In genomic region chr2:171180229-171180937, GRCh38 we compare ENCODE assay signal across 21 cellular contexts. TPM values are rescaled to one million over a fixed set of nuclear protein-coding genes. Genes with fewer than 3 reads are reported as not detected.
DNase-seq lines count a peak whose midpoint lies in the region; ATAC-seq, FAIRE-seq and TF ChIP-seq lines count a peak whose summit lies in the region.
"Had no signal": no experiment of that assay in that cellular context is flagged by ENCODE, and none has a peak within 500 bp of the region (broad histone marks: within the 10 kb centered on the region; RNA-seq: fewer than 3 reads in every experiment).

No MANE protein-coding gene starts in this region.

- no peak overlapping the region for H3K4me3 ChIP-seq in WERI-Rb-1 (ENCODE audit: low read depth, low read length)
- H3K4me3 ChIP-seq: colonic mucosa, thoracic aorta, vagina had no signal

- TF ChIP-seq POLR2A in GM12892 (IDR thresholded peaks at IDR 0.05; ENCODE audit: low read depth, low read length) = no peak

- no peaks in the 10 kb centered on the region for H3K36me3 ChIP-seq in WERI-Rb-1
- H3K36me3 ChIP-seq: colonic mucosa, thoracic aorta, vagina had no signal

- no peak for DNase-seq in GM12892 (ENCODE audit: insufficient read length)
- peak in 1 of 2 donors; percentile 67 for DNase-seq in foreskin keratinocyte
- no peak for DNase-seq in WERI-Rb-1
- no peak for DNase-seq in NCI-H82 (lab: John Stamatoyannopoulos, UW)
- DNase-seq in RWPE1 (ENCODE audit: low spot score) = no peak
- DNase-seq: activated CD4-positive, alpha-beta T cell treated with anti-CD3 and anti-CD28 coated beads for 48 hours; activated CD8-positive, alpha-beta memory T cell treated with anti-CD3 and anti-CD28 coated beads, Interleukin-2, amount 50 U/mL, for 4 hours; activated gamma-delta T cell; CD4-positive, alpha-beta T cell; colonic mucosa; endodermal cell; H7; kidney glomerular epithelial cell; NCI-H1048; NCI-H187; nucleus accumbens; SHP77 treated with DMSO at 0.1 percent for 48 hours had no signal

- POLR2A ChIA-PET in RWPE1 (lab: Yijun Ruan, JAX; ENCODE audit: low non-redundant PET) = no interaction called here

- ATAC-seq in GM19043 (IDR thresholded peaks at IDR 0.05; ENCODE audit: low read depth, unreplicated experiment) = peak; percentile 49
- peak; percentile 33 for ATAC-seq in HG03469 (IDR thresholded peaks at IDR 0.05; ENCODE audit: unreplicated experiment)
- peak; percentile 58 for ATAC-seq in foreskin keratinocyte

- no peak for TF ChIP-seq CTCF in foreskin keratinocyte (conservative IDR thresholded peaks at IDR 0.05)
- no peak for TF ChIP-seq CTCF in WERI-Rb-1 (IDR thresholded peaks at IDR 0.05; ENCODE audit: low read depth, low read length)
- TF ChIP-seq CTCF in RWPE1 (conservative IDR thresholded peaks at IDR 0.05; ENCODE audit: low read depth) = no peak

- H3K27ac ChIP-seq in foreskin keratinocyte (no peak overlapping the region), WERI-Rb-1 (no peak overlapping the region), RWPE1 (no peak overlapping the region)
- H3K27ac ChIP-seq: colonic mucosa, thoracic aorta, vagina had no signal

- CTCF ChIA-PET in RWPE1 (lab: Yijun Ruan, JAX) = interaction anchor here (0.6 kb wide), 2 partner anchors 34 to 419 kb away, joined by 3 to 5 read pairs; no protein-coding TSS in a partner anchor

- peaks cover 27% of the 10 kb centered on the region for H3K4me1 ChIP-seq in foreskin keratinocyte
- H3K4me1 ChIP-seq: colonic mucosa had no signal

- no peaks in the 10 kb centered on the region for H3K27me3 ChIP-seq in foreskin keratinocyte
- H3K27me3 ChIP-seq in WERI-Rb-1 (ENCODE audit: insufficient read depth, low read depth, severe bottlenecking) = no peaks in the 10 kb centered on the region
- H3K27me3 ChIP-seq: colonic mucosa, vagina had no signal

- H3K9me3 ChIP-seq in WERI-Rb-1 (ENCODE audit: severe bottlenecking) = no peaks in the 10 kb centered on the region
- H3K9me3 ChIP-seq: colonic mucosa, thoracic aorta, vagina had no signal

- FAIRE-seq in GM12892 (lab: Jason Lieb, UNC) = peak; percentile 92

RNA-seq across cellular contexts. Expression of gene TLK1, which starts 19.7 kb away (rescaled TPM):
- 53.3 TPM for polyA plus RNA-seq in GM12892 (2012; ENCODE audit: missing spikeins)
- 24.0 and 26.8 TPM in 2 replicates for total RNA-seq in foreskin keratinocyte
- polyA plus RNA-seq in foreskin keratinocyte = 5.3 and 6.9 TPM in 2 replicates
